1 cellular context compared by ENCODE assay signal in genomic region chr11:33779849-33780528, GRCh38.
TF ChIP-seq lines count a peak whose summit lies in the region.

No MANE protein-coding gene starts in this region.

TF ChIP-seq in WTC11, 78 proteins besides CTCF, POLR2A, EP300 and RAD21:
- TF ChIP-seq, protein P1, sequence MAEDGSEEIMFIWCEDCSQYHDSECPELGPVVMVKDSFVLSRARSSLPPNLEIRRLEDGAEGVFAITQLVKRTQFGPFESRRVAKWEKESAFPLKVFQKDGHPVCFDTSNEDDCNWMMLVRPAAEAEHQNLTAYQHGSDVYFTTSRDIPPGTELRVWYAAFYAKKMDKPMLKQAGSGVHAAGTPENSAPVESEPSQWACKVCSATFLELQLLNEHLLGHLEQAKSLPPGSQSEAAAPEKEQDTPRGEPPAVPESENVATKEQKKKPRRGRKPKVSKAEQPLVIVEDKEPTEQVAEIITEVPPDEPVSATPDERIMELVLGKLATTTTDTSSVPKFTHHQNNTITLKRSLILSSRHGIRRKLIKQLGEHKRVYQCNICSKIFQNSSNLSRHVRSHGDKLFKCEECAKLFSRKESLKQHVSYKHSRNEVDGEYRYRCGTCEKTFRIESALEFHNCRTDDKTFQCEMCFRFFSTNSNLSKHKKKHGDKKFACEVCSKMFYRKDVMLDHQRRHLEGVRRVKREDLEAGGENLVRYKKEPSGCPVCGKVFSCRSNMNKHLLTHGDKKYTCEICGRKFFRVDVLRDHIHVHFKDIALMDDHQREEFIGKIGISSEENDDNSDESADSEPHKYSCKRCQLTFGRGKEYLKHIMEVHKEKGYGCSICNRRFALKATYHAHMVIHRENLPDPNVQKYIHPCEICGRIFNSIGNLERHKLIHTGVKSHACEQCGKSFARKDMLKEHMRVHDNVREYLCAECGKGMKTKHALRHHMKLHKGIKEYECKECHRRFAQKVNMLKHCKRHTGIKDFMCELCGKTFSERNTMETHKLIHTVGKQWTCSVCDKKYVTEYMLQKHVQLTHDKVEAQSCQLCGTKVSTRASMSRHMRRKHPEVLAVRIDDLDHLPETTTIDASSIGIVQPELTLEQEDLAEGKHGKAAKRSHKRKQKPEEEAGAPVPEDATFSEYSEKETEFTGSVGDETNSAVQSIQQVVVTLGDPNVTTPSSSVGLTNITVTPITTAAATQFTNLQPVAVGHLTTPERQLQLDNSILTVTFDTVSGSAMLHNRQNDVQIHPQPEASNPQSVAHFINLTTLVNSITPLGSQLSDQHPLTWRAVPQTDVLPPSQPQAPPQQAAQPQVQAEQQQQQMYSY (CRISPR knock-in tag; IDR thresholded peaks at IDR 0.05), result no peak
- no peak for TF ChIP-seq ZNF425 (CRISPR knock-in tag; conservative IDR thresholded peaks at IDR 0.05)
- no peak for TF ChIP-seq ZNF263 (CRISPR knock-in tag; IDR thresholded peaks at IDR 0.05; ENCODE audit: low read depth)
